In the genomic region with DNA sequence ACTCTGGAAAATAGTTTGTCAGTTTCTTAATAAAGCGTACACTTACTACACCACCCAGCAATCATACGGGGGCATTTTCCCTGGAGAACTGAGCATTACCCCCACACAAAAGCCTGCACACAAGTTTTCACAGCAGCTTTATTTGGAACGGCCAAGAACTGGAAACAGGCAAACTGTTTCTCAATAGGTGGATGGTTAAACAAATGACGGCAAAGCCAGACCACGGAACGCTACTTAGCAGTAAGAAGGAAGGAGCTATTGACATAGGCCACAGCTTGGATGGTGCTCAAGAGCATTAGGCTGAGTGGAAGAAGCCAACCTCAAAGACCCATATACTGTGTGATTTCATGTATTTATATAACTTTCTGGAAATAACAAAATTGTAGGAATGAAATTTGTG, we compare ENCODE assay signal across 11 cellular contexts. TPM values are rescaled to one million over a fixed set of nuclear protein-coding genes. Genes with fewer than 3 reads are reported as not detected.
A peak's percentile ranks its signal among the peaks of the same experiment; 100 is the strongest.
DNase-seq lines count a peak whose midpoint lies in the region; ATAC-seq and TF ChIP-seq lines count a peak whose summit lies in the region.
"Had no signal": no experiment of that assay in that cellular context is flagged by ENCODE, and none has a peak within 500 bp of the region (broad histone marks: within the 10 kb centered on the region; RNA-seq: fewer than 3 reads in every experiment).

No MANE protein-coding gene starts in this region.

- no peak overlapping the region for H3K4me3 Mint-ChIP-seq in T-helper 17 cell

- peaks cover 8% of the 10 kb centered on the region for H3K36me3 Mint-ChIP-seq in T-helper 17 cell (ENCODE audit: low read depth)

- H3K27me3 ChIP-seq in left ventricle myocardium inferior (ENCODE audit: low read depth) (no peaks in the 10 kb centered on the region), aorta (ENCODE audit: control insufficient read depth in 1 of 2, insufficient read depth in 2 of 2, low read length in 1 of 2) (no peaks in the 10 kb centered on the region)

- H3K27ac ChIP-seq in left ventricle myocardium inferior (replicated peaks) (peak overlapping the region; percentile 54), aorta (ENCODE audit: low read depth in 1 of 2, low read length in 2 of 2) (peak overlapping the region; percentile 34 to 69)
- H3K27ac ChIP-seq: dorsolateral prefrontal cortex had no signal

- DNase-seq in left ventricle myocardium inferior: no peak
- DNase-seq in Right ventricle myocardium superior: no peak
- peak; percentile 73 for DNase-seq in amniotic epithelial cell (ENCODE audit: low read depth)
- peak; percentile 87 for DNase-seq in iris pigment epithelial cell (ENCODE audit: low read depth)
- DNase-seq in aorta: no peak
- no peak for DNase-seq in medulla oblongata (ENCODE audit: extremely low spot score)
- no peak for DNase-seq in SHP77 (lab: John Stamatoyannopoulos, UW)
- no peak for DNase-seq in T-helper 17 cell
- DNase-seq: dorsolateral prefrontal cortex; stimulated activated CD4-positive, alpha-beta T cell treated with anti-CD3 and anti-CD28 coated beads, Interleukin-4, amount 100 ng/mL, for 1 hour had no signal

- peaks cover 50% of the 10 kb centered on the region for H3K4me1 ChIP-seq in left ventricle myocardium inferior
- H3K4me1 ChIP-seq in aorta (ENCODE audit: control insufficient read depth in 1 of 2, insufficient read depth in 2 of 2, low read length in 2 of 2): peaks cover 5 to 18% of the 10 kb centered on the region in 2 donors

- intact Hi-C loops in left ventricle myocardium inferior (cut with micrococcal nuclease): no loop called here
- intact Hi-C loops in Right ventricle myocardium superior (cut with DNase I): no loop called here
- intact Hi-C loops in aorta (cut with DNase I): no loop called here

- no peak overlapping the region for H3K4me3 ChIP-seq in left ventricle myocardium inferior
- no peak overlapping the region for H3K4me3 ChIP-seq in aorta (ENCODE audit: low read length in 2 of 2)
- H3K4me3 ChIP-seq: dorsolateral prefrontal cortex, tibial nerve had no signal

- peaks cover 7% of the 10 kb centered on the region for H3K4me1 Mint-ChIP-seq in T-helper 17 cell

- no peak for ATAC-seq in Right ventricle myocardium superior (ENCODE audit: poor library complexity)
- no peak for ATAC-seq in aorta (ENCODE audit: low FRiP score)
- ATAC-seq in T-helper 17 cell: no peak

- 14 to 24% methylated on average over 6 of the region's 6 CpGs for WGBS in aorta, 2 donors

- H3K9me3 ChIP-seq in left ventricle myocardium inferior (replicated peaks) (peaks cover 16% of the 10 kb centered on the region), aorta (ENCODE audit: control insufficient read depth, low read length) (no peaks in the 10 kb centered on the region), T-helper 17 cell (ENCODE audit: control insufficient read depth, low read length, poor library complexity, severe bottlenecking) (no peaks in the 10 kb centered on the region)

- TF ChIP-seq CTCF in left ventricle myocardium inferior (IDR thresholded peaks at IDR 0.05; ENCODE audit: borderline replicate concordance): no peak

- H3K27ac Mint-ChIP-seq in T-helper 17 cell: no peak overlapping the region

- H3K36me3 ChIP-seq in left ventricle myocardium inferior (no peaks in the 10 kb centered on the region), aorta (ENCODE audit: control insufficient read depth in 1 of 2, insufficient read depth in 2 of 2, low read length in 1 of 2) (no peaks in the 10 kb centered on the region)
- H3K36me3 ChIP-seq: tibial nerve had no signal

- H3K27me3 Mint-ChIP-seq in T-helper 17 cell: peaks cover 69% of the 10 kb centered on the region

RNA-seq across cellular contexts. Expression of gene MALL, which starts 9.0 kb away (rescaled TPM):
- 11.8 TPM for total RNA-seq in left ventricle myocardium inferior
- 9.9 TPM for total RNA-seq in Right ventricle myocardium superior
- 10 to 100 TPM; 21.7 to 32.8 TPM for total RNA-seq in aorta
- 10 to 100 TPM in 1 of 2 donors, 1 to 10 TPM in 1; 6.2 to 19.8 TPM for polyA plus RNA-seq in aorta
- under 1 TPM; 0.12 to 0.13 TPM for total RNA-seq in T-helper 17 cell

Comparison
In these comparisons a context has a peak if more than half of its experiments do, and no peak if none do; other contexts are left out.
1. DNase-seq: peak in amniotic epithelial cell (single experiment) and iris pigment epithelial cell (single experiment); none in left ventricle myocardium inferior (single experiment), Right ventricle myocardium superior (single experiment), aorta (0 of 2), medulla oblongata (single experiment), SHP77 (0 of 2) and T-helper 17 cell (0 of 3).